Comparison of ENCODE assay signal across 1 cellular context in the genomic region with DNA sequence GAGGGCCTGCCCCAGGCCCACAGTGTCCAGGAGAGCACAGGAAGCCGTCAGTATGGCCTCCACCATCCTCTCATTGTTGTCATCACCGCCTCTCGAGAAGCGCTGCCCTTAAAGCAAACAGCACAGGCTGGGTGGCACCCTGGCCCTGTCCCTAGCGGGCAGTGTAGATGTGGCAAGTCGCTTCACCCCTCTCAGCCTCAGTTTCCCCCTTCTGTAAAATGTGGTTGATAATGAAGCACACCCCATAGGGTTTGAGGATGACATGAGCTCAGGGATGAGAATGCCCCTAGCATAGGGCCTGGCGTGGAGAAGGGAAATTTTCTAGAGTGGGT.
TF ChIP-seq lines count a peak whose summit lies in the region.

No MANE protein-coding gene starts in this region.

TF ChIP-seq in GM23338, 12 proteins besides CTCF, POLR2A, EP300 and RAD21 (continued from another document):
- TF ChIP-seq, protein P1, sequence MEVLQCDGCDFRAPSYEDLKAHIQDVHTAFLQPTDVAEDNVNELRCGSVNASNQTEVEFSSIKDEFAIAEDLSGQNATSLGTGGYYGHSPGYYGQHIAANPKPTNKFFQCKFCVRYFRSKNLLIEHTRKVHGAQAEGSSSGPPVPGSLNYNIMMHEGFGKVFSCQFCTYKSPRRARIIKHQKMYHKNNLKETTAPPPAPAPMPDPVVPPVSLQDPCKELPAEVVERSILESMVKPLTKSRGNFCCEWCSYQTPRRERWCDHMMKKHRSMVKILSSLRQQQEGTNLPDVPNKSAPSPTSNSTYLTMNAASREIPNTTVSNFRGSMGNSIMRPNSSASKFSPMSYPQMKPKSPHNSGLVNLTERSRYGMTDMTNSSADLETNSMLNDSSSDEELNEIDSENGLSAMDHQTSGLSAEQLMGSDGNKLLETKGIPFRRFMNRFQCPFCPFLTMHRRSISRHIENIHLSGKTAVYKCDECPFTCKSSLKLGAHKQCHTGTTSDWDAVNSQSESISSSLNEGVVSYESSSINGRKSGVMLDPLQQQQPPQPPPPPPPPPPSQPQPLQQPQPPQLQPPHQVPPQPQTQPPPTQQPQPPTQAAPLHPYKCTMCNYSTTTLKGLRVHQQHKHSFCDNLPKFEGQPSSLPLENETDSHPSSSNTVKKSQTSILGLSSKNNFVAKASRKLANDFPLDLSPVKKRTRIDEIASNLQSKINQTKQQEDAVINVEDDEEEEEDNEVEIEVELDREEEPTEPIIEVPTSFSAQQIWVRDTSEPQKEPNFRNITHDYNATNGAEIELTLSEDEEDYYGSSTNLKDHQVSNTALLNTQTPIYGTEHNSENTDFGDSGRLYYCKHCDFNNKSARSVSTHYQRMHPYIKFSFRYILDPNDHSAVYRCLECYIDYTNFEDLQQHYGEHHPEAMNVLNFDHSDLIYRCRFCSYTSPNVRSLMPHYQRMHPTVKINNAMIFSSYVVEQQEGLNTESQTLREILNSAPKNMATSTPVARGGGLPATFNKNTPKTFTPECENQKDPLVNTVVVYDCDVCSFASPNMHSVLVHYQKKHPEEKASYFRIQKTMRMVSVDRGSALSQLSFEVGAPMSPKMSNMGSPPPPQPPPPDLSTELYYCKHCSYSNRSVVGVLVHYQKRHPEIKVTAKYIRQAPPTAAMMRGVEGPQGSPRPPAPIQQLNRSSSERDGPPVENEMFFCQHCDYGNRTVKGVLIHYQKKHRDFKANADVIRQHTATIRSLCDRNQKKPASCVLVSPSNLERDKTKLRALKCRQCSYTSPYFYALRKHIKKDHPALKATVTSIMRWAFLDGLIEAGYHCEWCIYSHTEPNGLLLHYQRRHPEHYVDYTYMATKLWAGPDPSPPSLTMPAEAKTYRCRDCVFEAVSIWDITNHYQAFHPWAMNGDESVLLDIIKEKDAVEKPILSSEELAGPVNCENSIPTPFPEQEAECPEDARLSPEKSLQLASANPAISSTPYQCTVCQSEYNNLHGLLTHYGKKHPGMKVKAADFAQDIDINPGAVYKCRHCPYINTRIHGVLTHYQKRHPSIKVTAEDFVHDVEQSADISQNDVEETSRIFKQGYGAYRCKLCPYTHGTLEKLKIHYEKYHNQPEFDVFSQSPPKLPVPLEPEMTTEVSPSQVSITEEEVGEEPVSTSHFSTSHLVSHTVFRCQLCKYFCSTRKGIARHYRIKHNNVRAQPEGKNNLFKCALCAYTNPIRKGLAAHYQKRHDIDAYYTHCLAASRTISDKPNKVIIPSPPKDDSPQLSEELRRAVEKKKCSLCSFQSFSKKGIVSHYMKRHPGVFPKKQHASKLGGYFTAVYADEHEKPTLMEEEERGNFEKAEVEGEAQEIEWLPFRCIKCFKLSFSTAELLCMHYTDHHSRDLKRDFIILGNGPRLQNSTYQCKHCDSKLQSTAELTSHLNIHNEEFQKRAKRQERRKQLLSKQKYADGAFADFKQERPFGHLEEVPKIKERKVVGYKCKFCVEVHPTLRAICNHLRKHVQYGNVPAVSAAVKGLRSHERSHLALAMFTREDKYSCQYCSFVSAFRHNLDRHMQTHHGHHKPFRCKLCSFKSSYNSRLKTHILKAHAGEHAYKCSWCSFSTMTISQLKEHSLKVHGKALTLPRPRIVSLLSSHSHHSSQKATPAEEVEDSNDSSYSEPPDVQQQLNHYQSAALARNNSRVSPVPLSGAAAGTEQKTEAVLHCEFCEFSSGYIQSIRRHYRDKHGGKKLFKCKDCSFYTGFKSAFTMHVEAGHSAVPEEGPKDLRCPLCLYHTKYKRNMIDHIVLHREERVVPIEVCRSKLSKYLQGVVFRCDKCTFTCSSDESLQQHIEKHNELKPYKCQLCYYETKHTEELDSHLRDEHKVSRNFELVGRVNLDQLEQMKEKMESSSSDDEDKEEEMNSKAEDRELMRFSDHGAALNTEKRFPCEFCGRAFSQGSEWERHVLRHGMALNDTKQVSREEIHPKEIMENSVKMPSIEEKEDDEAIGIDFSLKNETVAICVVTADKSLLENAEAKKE (CRISPR knock-in tag; IDR thresholded peaks at IDR 0.05): no peak
- TF ChIP-seq ZNF114 (CRISPR knock-in tag; IDR thresholded peaks at IDR 0.05): no peak
- no peak for TF ChIP-seq NANOG (IDR thresholded peaks at IDR 0.05; ENCODE audit: borderline replicate concordance)
- no peak for TF ChIP-seq CREB1 (CRISPR knock-in tag; IDR thresholded peaks at IDR 0.05; ENCODE audit: low read depth)
- TF ChIP-seq ZNF331 (CRISPR knock-in tag; IDR thresholded peaks at IDR 0.05; ENCODE audit: low read depth): no peak
- TF ChIP-seq, protein P2, sequence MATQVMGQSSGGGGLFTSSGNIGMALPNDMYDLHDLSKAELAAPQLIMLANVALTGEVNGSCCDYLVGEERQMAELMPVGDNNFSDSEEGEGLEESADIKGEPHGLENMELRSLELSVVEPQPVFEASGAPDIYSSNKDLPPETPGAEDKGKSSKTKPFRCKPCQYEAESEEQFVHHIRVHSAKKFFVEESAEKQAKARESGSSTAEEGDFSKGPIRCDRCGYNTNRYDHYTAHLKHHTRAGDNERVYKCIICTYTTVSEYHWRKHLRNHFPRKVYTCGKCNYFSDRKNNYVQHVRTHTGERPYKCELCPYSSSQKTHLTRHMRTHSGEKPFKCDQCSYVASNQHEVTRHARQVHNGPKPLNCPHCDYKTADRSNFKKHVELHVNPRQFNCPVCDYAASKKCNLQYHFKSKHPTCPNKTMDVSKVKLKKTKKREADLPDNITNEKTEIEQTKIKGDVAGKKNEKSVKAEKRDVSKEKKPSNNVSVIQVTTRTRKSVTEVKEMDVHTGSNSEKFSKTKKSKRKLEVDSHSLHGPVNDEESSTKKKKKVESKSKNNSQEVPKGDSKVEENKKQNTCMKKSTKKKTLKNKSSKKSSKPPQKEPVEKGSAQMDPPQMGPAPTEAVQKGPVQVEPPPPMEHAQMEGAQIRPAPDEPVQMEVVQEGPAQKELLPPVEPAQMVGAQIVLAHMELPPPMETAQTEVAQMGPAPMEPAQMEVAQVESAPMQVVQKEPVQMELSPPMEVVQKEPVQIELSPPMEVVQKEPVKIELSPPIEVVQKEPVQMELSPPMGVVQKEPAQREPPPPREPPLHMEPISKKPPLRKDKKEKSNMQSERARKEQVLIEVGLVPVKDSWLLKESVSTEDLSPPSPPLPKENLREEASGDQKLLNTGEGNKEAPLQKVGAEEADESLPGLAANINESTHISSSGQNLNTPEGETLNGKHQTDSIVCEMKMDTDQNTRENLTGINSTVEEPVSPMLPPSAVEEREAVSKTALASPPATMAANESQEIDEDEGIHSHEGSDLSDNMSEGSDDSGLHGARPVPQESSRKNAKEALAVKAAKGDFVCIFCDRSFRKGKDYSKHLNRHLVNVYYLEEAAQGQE (IDR thresholded peaks at IDR 0.05; ENCODE audit: unreplicated experiment): no peak
- TF ChIP-seq, protein P3, sequence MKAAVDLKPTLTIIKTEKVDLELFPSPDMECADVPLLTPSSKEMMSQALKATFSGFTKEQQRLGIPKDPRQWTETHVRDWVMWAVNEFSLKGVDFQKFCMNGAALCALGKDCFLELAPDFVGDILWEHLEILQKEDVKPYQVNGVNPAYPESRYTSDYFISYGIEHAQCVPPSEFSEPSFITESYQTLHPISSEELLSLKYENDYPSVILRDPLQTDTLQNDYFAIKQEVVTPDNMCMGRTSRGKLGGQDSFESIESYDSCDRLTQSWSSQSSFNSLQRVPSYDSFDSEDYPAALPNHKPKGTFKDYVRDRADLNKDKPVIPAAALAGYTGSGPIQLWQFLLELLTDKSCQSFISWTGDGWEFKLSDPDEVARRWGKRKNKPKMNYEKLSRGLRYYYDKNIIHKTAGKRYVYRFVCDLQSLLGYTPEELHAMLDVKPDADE (IDR thresholded peaks at IDR 0.05): no peak
- TF ChIP-seq EZH2 (IDR thresholded peaks at IDR 0.05; ENCODE audit: low read depth, unreplicated experiment): no peak
- no peak for TF ChIP-seq POLR2AphosphoS5 (IDR thresholded peaks at IDR 0.05; ENCODE audit: low read depth)
- no peak for TF ChIP-seq JUNB (IDR thresholded peaks at IDR 0.05; ENCODE audit: unreplicated experiment)
- no peak for TF ChIP-seq EZH2phosphoT487 (IDR thresholded peaks at IDR 0.05; ENCODE audit: unreplicated experiment)
